Comparison of ENCODE assay signal across 24 cellular contexts in genomic region chr1:54124472-54124871, GRCh38. TPM values are rescaled to one million over a fixed set of nuclear protein-coding genes. Genes with fewer than 3 reads are reported as not detected.
A peak's percentile ranks its signal among the peaks of the same experiment; 100 is the strongest.
DNase-seq lines count a peak whose midpoint lies in the region; ATAC-seq, FAIRE-seq and TF ChIP-seq lines count a peak whose summit lies in the region.
"Had no signal": no experiment of that assay in that cellular context is flagged by ENCODE, and none has a peak within 500 bp of the region (broad histone marks: within the 10 kb centered on the region; RNA-seq: fewer than 3 reads in every experiment).

No MANE protein-coding gene starts in this region.

- H3K4ac ChIP-seq in H1 (replicated peaks; ENCODE audit: insufficient read length, low read depth, low read length) = no peak overlapping the region

- no peak overlapping the region for H3K56ac ChIP-seq in H1 (replicated peaks; ENCODE audit: insufficient read length, low read depth, low read length)

- intact Hi-C loops in esophagus squamous epithelium (cut with DNase I) = loop anchor here (5.0 kb wide), 1 partner anchor 363 kb away; no protein-coding TSS in a partner anchor

- CTCF ChIA-PET in H1 (lab: Charles Lee; ENCODE audit: partially characterized antibody) = interaction anchor here (0.6 to 9.7 kb wide), 16 partner anchors 9 to 486 kb away, joined by 3 to 110 read pairs (median 4); no protein-coding TSS in a partner anchor

- TF ChIP-seq RAD21 in H1 (IDR thresholded peaks at IDR 0.05 in 1 of 2, conservative IDR thresholded peaks at IDR 0.05 in 1 of 2; ENCODE audit: low read depth in 2 of 2, low read length in 2 of 2) = no peak

- H3K36me3 ChIP-seq in H1 (ENCODE audit: control insufficient read depth in 2 of 4, insufficient read depth in 4 of 4, low read length in 3 of 4) = no peaks in the 10 kb centered on the region
- no peaks in the 10 kb centered on the region for H3K36me3 ChIP-seq in esophagus squamous epithelium

- H3K27me3 Mint-ChIP-seq in activated naive CD8-positive, alpha-beta T cell treated with anti-CD3 and anti-CD28 coated beads, Interleukin-2, amount 50 U/mL, for 24 hours = peaks cover 5% of the 10 kb centered on the region

- DNase-seq in NCI-H2107 treated with DMSO at 0.1 percent for 48 hours (lab: John Stamatoyannopoulos, UW; ENCODE audit: unreplicated experiment) (peak; percentile 62), NCI-H2107 (lab: John Stamatoyannopoulos, UW) (no peak), NCI-H510A treated with DMSO at 0.1 percent for 48 hours (lab: John Stamatoyannopoulos, UW) (peak; percentile 86), H1 (ENCODE audit: low read depth in 1 of 2, low spot score in 2 of 2) (no peak), esophagus squamous epithelium (lab: John Stamatoyannopoulos, UW) (no peak), H54 (ENCODE audit: insufficient read length, low spot score) (no peak), dedifferentiated amniotic fluid mesenchymal stem cell (ENCODE audit: extremely low spot score) (no peak)
- no peak for DNase-seq in activated naive CD8-positive, alpha-beta T cell treated with anti-CD3 and anti-CD28 coated beads, Interleukin-2, amount 50 U/mL, for 24 hours
- DNase-seq: activated B cell treated with CpG ODN at 0.5 μM for 24 hours; amygdala; EL; NCI-H226; stimulated activated CD4-positive, alpha-beta T cell treated with anti-CD3 and anti-CD28 coated beads, Interleukin-4, amount 100 ng/mL, for 24 hours; T-cell had no signal

- POLR2A ChIA-PET in H1 (lab: Charles Lee; ENCODE audit: partially characterized antibody) = interaction anchor here (1.1 to 1.4 kb wide), 2 partner anchors 10 to 11 kb away, joined by 6 to 9 read pairs; no protein-coding TSS in a partner anchor

- FAIRE-seq in H1 (lab: Jason Lieb, UNC) = no peak
- FAIRE-seq in H54 (lab: Jason Lieb, UNC) = no peak
- FAIRE-seq: A549 had no signal

- no peak overlapping the region for H4K5ac ChIP-seq in H1 (ENCODE audit: insufficient read length, low read depth, low read length)

- H3K23me2 ChIP-seq in H1 (ENCODE audit: low read depth, low read length) = peaks cover 13% of the 10 kb centered on the region; the same call in 1 of the 2 replicates

- peaks cover 0 to 7% of the 10 kb centered on the region in 2 experiments for H4K20me1 ChIP-seq in H1 (replicated peaks in 1 of 2; ENCODE audit: control insufficient read depth in 1 of 2, insufficient read depth in 2 of 2, low read length in 2 of 2)

- peak overlapping the region in 1 of 2 experiments; percentile 4; a peak in 1 of 4 replicates for H3K4me2 ChIP-seq in H1 (ENCODE audit: insufficient read depth in 1 of 2, low read depth in 2 of 2, low read length in 2 of 2)
- H3K4me2 ChIP-seq: A549 had no signal

- H3K4me1 ChIP-seq in H1 (replicated peaks in 1 of 4; ENCODE audit: control insufficient read depth in 3 of 4, insufficient read depth in 4 of 4, low read length in 3 of 4) = peaks cover 7 to 22% (median 15%) of the 10 kb centered on the region in 4 experiments
- peaks cover 6 to 17% (median 11%) of the 10 kb centered on the region in 3 donors for H3K4me1 ChIP-seq in esophagus squamous epithelium

- H2AFZ ChIP-seq in H1 (ENCODE audit: low read length) = no peak overlapping the region

- WGBS in H1 (ENCODE audit: extremely low coverage in 1 of 2, insufficient coverage in 1 of 2, insufficient read length in 1 of 2, insufficient replicate concordance in 2 of 2, low coverage in 1 of 2, low lambda C conversion rate in 2 of 2, missing lambda C conversion rate in 1 of 2), 2 experiments = 63% methylated on average over 9 of the region's 9 CpGs; no CpG with 5 or more reads in 1 of the 2 experiments
- 39 to 45% methylated on average over 4 of the region's 9 CpGs for WGBS in esophagus squamous epithelium, 2 donors

- no peak overlapping the region for H3K27ac Mint-ChIP-seq in activated naive CD8-positive, alpha-beta T cell treated with anti-CD3 and anti-CD28 coated beads, Interleukin-2, amount 50 U/mL, for 24 hours
- H3K27ac Mint-ChIP-seq: activated B cell treated with CpG ODN at 0.5 μM for 24 hours; activated T-helper 2 cell treated with anti-CD3 and anti-CD28 coated beads, Interferon-gamma antibody, Interleukin-2, Interleukin-4, amounts not matched to agents 10 μg/mL and 5 μg/mL and 100 μg/mL, durations not matched to agents 14 hours and 24 hours and 36 hours; T-cell had no signal

- no peak overlapping the region for H2BK15ac ChIP-seq in H1 (ENCODE audit: low read length)

- peaks cover 0 to 11% (median 8%) of the 10 kb centered on the region in 4 experiments; a peak in 5 of 7 replicates for H3K27me3 ChIP-seq in H1 (replicated peaks in 1 of 4; ENCODE audit: control insufficient read depth in 3 of 4, extremely low read depth in 1 of 4, insufficient read depth in 3 of 4, low read length in 3 of 4)
- peaks cover 0 to 13% (median 0%) of the 10 kb centered on the region in 4 donors for H3K27me3 ChIP-seq in esophagus squamous epithelium

- no peaks in the 10 kb centered on the region for H3K79me1 ChIP-seq in H1 (ENCODE audit: low read depth, low read length)

- H3K36me3 Mint-ChIP-seq in activated naive CD8-positive, alpha-beta T cell treated with anti-CD3 and anti-CD28 coated beads, Interleukin-2, amount 50 U/mL, for 24 hours (ENCODE audit: low read depth) = no peaks in the 10 kb centered on the region
- H3K36me3 Mint-ChIP-seq: CD14-positive monocyte, T-cell had no signal

- H2BK120ac ChIP-seq in H1 (replicated peaks; ENCODE audit: low read depth, low read length) = no peak overlapping the region

- no peak overlapping the region for H4K8ac ChIP-seq in H1 (ENCODE audit: extremely low read depth, insufficient read depth, low read length)

- no peak overlapping the region for H2BK20ac ChIP-seq in H1 (ENCODE audit: low read length)

- H3K4me3 ChIP-seq in H1 (ENCODE audit: extremely low read depth in 1 of 4, insufficient read depth in 2 of 4, low read depth in 3 of 4, low read length in 4 of 4) = no peak overlapping the region
- no peak overlapping the region for H3K4me3 ChIP-seq in esophagus squamous epithelium
- H3K4me3 ChIP-seq: A549 had no signal

- H3K23ac ChIP-seq in H1 (ENCODE audit: insufficient read length) = no peak overlapping the region

- no peak overlapping the region for H3K4me3 Mint-ChIP-seq in activated naive CD8-positive, alpha-beta T cell treated with anti-CD3 and anti-CD28 coated beads, Interleukin-2, amount 50 U/mL, for 24 hours
- H3K4me3 Mint-ChIP-seq: activated B cell treated with CpG ODN at 0.5 μM for 24 hours, CD14-positive monocyte, T-cell had no signal

- no peak overlapping the region for H3K18ac ChIP-seq in H1 (ENCODE audit: extremely low read depth, low read length)

- peaks cover 6% of the 10 kb centered on the region for H3K4me1 Mint-ChIP-seq in activated naive CD8-positive, alpha-beta T cell treated with anti-CD3 and anti-CD28 coated beads, Interleukin-2, amount 50 U/mL, for 24 hours

- TF ChIP-seq POLR2A in H1 (IDR thresholded peaks at IDR 0.05; ENCODE audit: control extremely low read depth in 1 of 2, low read depth in 2 of 2, low read length in 2 of 2) = no peak
- TF ChIP-seq POLR2A in esophagus squamous epithelium (IDR thresholded peaks at IDR 0.05) = no peak
- no peak for TF ChIP-seq POLR2A in H54 (IDR thresholded peaks at IDR 0.05; ENCODE audit: low read depth, low read length)

- ATAC-seq in activated naive CD8-positive, alpha-beta T cell treated with anti-CD3 and anti-CD28 coated beads, Interleukin-2, amount 50 U/mL, for 24 hours = no peak
- ATAC-seq: A549, sciatic nerve, T-cell had no signal

- H3K9ac ChIP-seq in H1 (replicated peaks in 1 of 4; ENCODE audit: extremely low read depth in 1 of 4, low read depth in 3 of 4, low read length in 3 of 4) = no peak overlapping the region

- no peak overlapping the region for H3K14ac ChIP-seq in H1 (ENCODE audit: insufficient read length)

- no peak overlapping the region for H2AK5ac ChIP-seq in H1 (ENCODE audit: low read depth, low read length)

- H3K27ac ChIP-seq in H1 (ENCODE audit: low read depth, low read length) = no peak overlapping the region
- H3K27ac ChIP-seq in esophagus squamous epithelium = no peak overlapping the region
- H3K27ac ChIP-seq: A549, epithelial cell of prostate had no signal

- TF ChIP-seq CTCF in H1 (IDR thresholded peaks at IDR 0.05; ENCODE audit: control extremely low read depth in 1 of 3, insufficient read depth in 1 of 3, low read depth in 1 of 3, low read length in 3 of 3) (no peak), esophagus squamous epithelium (IDR thresholded peaks at IDR 0.05) (no peak)

- H3K9me3 Mint-ChIP-seq in activated naive CD8-positive, alpha-beta T cell treated with anti-CD3 and anti-CD28 coated beads, Interleukin-2, amount 50 U/mL, for 24 hours = no peaks in the 10 kb centered on the region
- H3K9me3 Mint-ChIP-seq: activated B cell treated with CpG ODN at 0.5 μM for 24 hours; activated T-helper 2 cell treated with anti-CD3 and anti-CD28 coated beads, Interferon-gamma antibody, Interleukin-2, Interleukin-4, amounts not matched to agents 10 μg/mL and 5 μg/mL and 100 μg/mL, durations not matched to agents 14 hours and 24 hours and 36 hours; T-cell had no signal

- no peaks in the 10 kb centered on the region for H3K9me3 ChIP-seq in H1 (ENCODE audit: insufficient read depth in 2 of 2, low read depth in 1 of 2, low read length in 1 of 2)
- H3K9me3 ChIP-seq in esophagus squamous epithelium = no peaks in the 10 kb centered on the region
- H3K9me3 ChIP-seq: A549 had no signal

- H2BK12ac ChIP-seq in H1 (ENCODE audit: low read depth, low read length) = peak overlapping the region; percentile 92; the same call in 1 of the 2 replicates

- H2BK5ac ChIP-seq in H1 (ENCODE audit: low read depth, low read length) = 0 out of 2 replicates have a peak overlapping the region, but pooled peaks have one; percentile 44

- H4K91ac ChIP-seq in H1 (replicated peaks; ENCODE audit: insufficient read length, low read length) = no peak overlapping the region

- peak in 1 of 2 experiments; percentile 56; a peak in 1 of 3 replicates for TF ChIP-seq EP300 in H1 (IDR thresholded peaks at IDR 0.05; ENCODE audit: borderline replicate concordance in 1 of 2, low read depth in 2 of 2, low read length in 2 of 2)

- no peaks in the 10 kb centered on the region for H3K79me2 ChIP-seq in H1 (ENCODE audit: control insufficient read depth in 1 of 2, insufficient read depth in 2 of 2, low read length in 2 of 2)

TF ChIP-seq in H1, 55 proteins besides CTCF, POLR2A, EP300 and RAD21 (continues in another document):
- TF ChIP-seq POLR2AphosphoS5 (IDR thresholded peaks at IDR 0.05; ENCODE audit: low read depth, low read length) (no peak), CHD1 (IDR thresholded peaks at IDR 0.05; ENCODE audit: low read depth, low read length) (no peak), JUN (IDR thresholded peaks at IDR 0.05; ENCODE audit: low read depth, low read length) (no peak)

RNA-seq across cellular contexts. Expression of gene CDCP2, which starts 28.3 kb away (rescaled TPM):
- total RNA-seq in H1 (2021; fragmentation: NEBNext Ultra II Directional; extraction: Animal tissue kit (Norgen Biotek cat#: 25700)) = not detected in 2 replicates
- polyA plus RNA-seq in H1 (2011; rRNA removed) = not detected in 2 replicates
- not detected for polyA plus RNA-seq in H1 (2011; cell fraction: cytosol; rRNA removed)
- polyA plus RNA-seq in H1 (2011; cell fraction: nucleus; rRNA removed) = 0.04 TPM
- polyA plus RNA-seq in H1 (2012, experiment 1 of 2) = not detected in 4 replicates
- polyA plus RNA-seq in H1 (2012, experiment 2 of 2) = not detected
- polyA plus RNA-seq in H1 (2013, experiment 1 of 2) = not detected
- polyA plus RNA-seq in H1 (2013, experiment 2 of 2) = not detected
- 0.19 TPM in 1 of 2 replicates, not detected in the other for polyA minus RNA-seq in H1 (2011; rRNA and poly(A)+ RNA removed)
- not detected for polyA minus RNA-seq in H1 (2011; cell fraction: cytosol; rRNA and poly(A)+ RNA removed)
- not detected for polyA minus RNA-seq in H1 (2011; cell fraction: nucleus; rRNA and poly(A)+ RNA removed)
- total RNA-seq in esophagus squamous epithelium = under 1 TPM in 1 of 4 donors, not detected in 3; 0.19 TPM
- total RNA-seq: activated B cell treated with CpG ODN at 0.5 μM for 24 hours; activated CD8-positive, alpha-beta memory T cell treated with anti-CD3 and anti-CD28 coated beads for 36 hours; activated T-helper 2 cell treated with anti-CD3 and anti-CD28 coated beads, Interferon-gamma antibody, Interleukin-2, Interleukin-4, amounts not matched to agents 10 μg/mL and 5 μg/mL and 100 μg/mL, durations not matched to agents 14 hours and 24 hours and 36 hours; glomerular endothelial cell; HT1080; RPMI7951 had no signal
- polyA plus RNA-seq: A549, CD14-positive monocyte, thymus had no signal

Comparison
In these comparisons a context has a peak if more than half of its experiments do, and no peak if none do; other contexts are left out.
1. DNase-seq: peak in NCI-H2107 treated with DMSO at 0.1 percent for 48 hours (single experiment) and NCI-H510A treated with DMSO at 0.1 percent for 48 hours (single experiment); none in NCI-H2107 (single experiment), H1 (0 of 2), esophagus squamous epithelium (single experiment), activated naive CD8-positive, alpha-beta T cell treated with anti-CD3 and anti-CD28 coated beads, Interleukin-2, amount 50 U/mL, for 24 hours (single experiment), H54 (single experiment) and dedifferentiated amniotic fluid mesenchymal stem cell (single experiment).